Comparison of ENCODE assay signal across 9 cellular contexts in the genomic region with DNA sequence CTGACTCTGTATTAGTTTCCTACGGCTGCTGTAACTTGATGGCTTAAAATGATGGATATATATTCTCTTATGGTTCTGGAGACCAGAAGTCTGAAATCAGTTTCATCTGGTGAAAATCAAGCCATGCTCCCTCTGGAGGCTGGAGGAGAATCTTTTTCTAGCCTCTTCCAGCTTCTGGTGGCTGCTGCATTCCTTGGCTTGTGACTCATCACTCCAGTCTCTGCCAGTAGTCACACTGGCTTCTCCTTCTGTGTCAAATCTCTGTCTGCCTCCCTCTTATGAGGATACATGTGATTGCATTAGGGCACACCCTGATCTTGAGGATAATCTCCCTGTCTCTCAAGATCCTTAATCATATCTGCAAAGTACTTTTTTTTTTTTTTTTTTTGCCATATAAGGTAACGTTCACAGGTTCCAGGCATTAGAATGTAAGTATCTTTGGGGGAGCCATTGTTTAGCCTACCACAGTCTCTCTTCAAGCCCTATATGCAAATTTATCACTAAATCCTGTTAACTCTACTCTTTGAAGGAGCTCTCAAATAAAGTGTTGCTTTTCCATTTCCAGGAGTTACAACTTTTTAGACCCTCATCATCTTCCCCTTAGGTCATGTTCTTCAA. TPM values are rescaled to one million over a fixed set of nuclear protein-coding genes. Genes with fewer than 3 reads are reported as not detected.
DNase-seq lines count a peak whose midpoint lies in the region; ATAC-seq and TF ChIP-seq lines count a peak whose summit lies in the region.
"Had no signal": no experiment of that assay in that cellular context is flagged by ENCODE, and none has a peak within 500 bp of the region (broad histone marks: within the 10 kb centered on the region; RNA-seq: fewer than 3 reads in every experiment).

No MANE protein-coding gene starts in this region.

- no peaks in the 10 kb centered on the region for H3K4me1 ChIP-seq in colonic mucosa
- H3K4me1 ChIP-seq in osteoblast (ENCODE audit: insufficient read depth, low read length): peaks cover 5% of the 10 kb centered on the region

- no peak overlapping the region for H3K4me2 ChIP-seq in osteoblast (ENCODE audit: insufficient read depth, low read length)

- DNase-seq in ELR (ENCODE audit: low read depth) (peak; percentile 97), NCI-H2196 treated with DMSO at 0.1 percent for 48 hours (lab: John Stamatoyannopoulos, UW; ENCODE audit: unreplicated experiment) (peak; percentile 18), colonic mucosa (peak; percentile 24), osteoblast (ENCODE audit: insufficient read length, low spot score, missing footprints) (no peak), hippocampal formation (lab: John Stamatoyannopoulos, UW) (no peak)
- DNase-seq in activated naive CD4-positive, alpha-beta T cell treated with anti-CD3 and anti-CD28 coated beads for 36 hours: no peak
- DNase-seq: naive B cell had no signal

- H3K9me3 ChIP-seq in colonic mucosa (no peaks in the 10 kb centered on the region), osteoblast (ENCODE audit: low read depth, low read length) (no peaks in the 10 kb centered on the region)

- no peaks in the 10 kb centered on the region for H3K9me3 Mint-ChIP-seq in activated naive CD4-positive, alpha-beta T cell treated with anti-CD3 and anti-CD28 coated beads for 36 hours
- H3K9me3 Mint-ChIP-seq: naive B cell had no signal

- H2AFZ ChIP-seq in osteoblast (ENCODE audit: low read length): no peak overlapping the region

- H3K4me3 ChIP-seq in colonic mucosa (no peak overlapping the region), osteoblast (ENCODE audit: insufficient read depth, low read length) (no peak overlapping the region)

- CTCF ChIA-PET in activated naive CD4-positive, alpha-beta T cell treated with anti-CD3 and anti-CD28 coated beads for 36 hours (lab: Charles Lee): interaction anchor here (0.6 kb wide), 1 partner anchor 163 kb away, joined by 5 read pairs; no protein-coding TSS in a partner anchor

- TF ChIP-seq CTCF in colonic mucosa (IDR thresholded peaks at IDR 0.05) (no peak), osteoblast (IDR thresholded peaks at IDR 0.05; ENCODE audit: extremely low read depth, low read depth, low read length) (peak; percentile 72)

- H3K27me3 ChIP-seq in colonic mucosa (no peaks in the 10 kb centered on the region), osteoblast (ENCODE audit: insufficient read depth, low read length) (no peaks in the 10 kb centered on the region)

- peaks cover 8% of the 10 kb centered on the region for H3K36me3 Mint-ChIP-seq in activated naive CD4-positive, alpha-beta T cell treated with anti-CD3 and anti-CD28 coated beads for 36 hours (ENCODE audit: low read depth)

- no peaks in the 10 kb centered on the region for H3K27me3 Mint-ChIP-seq in activated naive CD4-positive, alpha-beta T cell treated with anti-CD3 and anti-CD28 coated beads for 36 hours (ENCODE audit: low read depth)
- H3K27me3 Mint-ChIP-seq: naive B cell had no signal

- no peaks in the 10 kb centered on the region for H3K79me2 ChIP-seq in osteoblast (ENCODE audit: insufficient read depth, low read length)

- no peak for ATAC-seq in HG02973 (IDR thresholded peaks at IDR 0.05; ENCODE audit: unreplicated experiment)
- ATAC-seq in GM18520 (IDR thresholded peaks at IDR 0.05; ENCODE audit: unreplicated experiment): no peak

- no peak overlapping the region for H3K4me3 Mint-ChIP-seq in activated naive CD4-positive, alpha-beta T cell treated with anti-CD3 and anti-CD28 coated beads for 36 hours
- H3K4me3 Mint-ChIP-seq: naive B cell had no signal

- H3K36me3 ChIP-seq in colonic mucosa (no peaks in the 10 kb centered on the region), osteoblast (ENCODE audit: insufficient read depth, low read length) (peaks cover 1% of the 10 kb centered on the region)

- H3K27ac ChIP-seq in colonic mucosa (no peak overlapping the region), osteoblast (ENCODE audit: low read depth, low read length) (no peak overlapping the region)

- no peaks in the 10 kb centered on the region for H4K20me1 ChIP-seq in osteoblast (ENCODE audit: insufficient read depth, low read length)

- H3K4me1 Mint-ChIP-seq in activated naive CD4-positive, alpha-beta T cell treated with anti-CD3 and anti-CD28 coated beads for 36 hours (ENCODE audit: low read depth): peaks cover 2% of the 10 kb centered on the region
- H3K4me1 Mint-ChIP-seq: naive B cell had no signal

- H3K27ac Mint-ChIP-seq in activated naive CD4-positive, alpha-beta T cell treated with anti-CD3 and anti-CD28 coated beads for 36 hours: no peak overlapping the region
- H3K27ac Mint-ChIP-seq: naive B cell had no signal

- no peak overlapping the region for H3K9ac ChIP-seq in colonic mucosa (ENCODE audit: low read depth in 2 of 2, low read length in 2 of 2)

- intact Hi-C loops in colonic mucosa (cut with DNase I): no loop called here
- intact Hi-C loops in activated naive CD4-positive, alpha-beta T cell treated with anti-CD3 and anti-CD28 coated beads for 36 hours (cut with micrococcal nuclease): no loop called here

RNA-seq across cellular contexts. Expression of gene DNAL1, which starts 17.8 kb away (rescaled TPM):
- 1 to 10 TPM; 8.1 to 8.3 TPM for total RNA-seq in colonic mucosa
- 8.5 and 9.0 TPM in 2 replicates for total RNA-seq in osteoblast
- total RNA-seq in activated naive CD4-positive, alpha-beta T cell treated with anti-CD3 and anti-CD28 coated beads for 36 hours: 1 to 10 TPM; 4.4 TPM

RNA-seq across cellular contexts. Expression of gene ACOT6, which starts 50.2 kb away (rescaled TPM):
- total RNA-seq in colonic mucosa: not detected
- total RNA-seq in osteoblast: not detected in 2 replicates
- not detected for total RNA-seq in activated naive CD4-positive, alpha-beta T cell treated with anti-CD3 and anti-CD28 coated beads for 36 hours

RNA-seq across cellular contexts. Expression of gene PNMA1, which starts 51.6 kb away (rescaled TPM):
- total RNA-seq in colonic mucosa (10 to 100 TPM; 13.4 to 28.3 TPM), osteoblast (40.1 and 40.2 TPM in 2 replicates)
- total RNA-seq in activated naive CD4-positive, alpha-beta T cell treated with anti-CD3 and anti-CD28 coated beads for 36 hours: 10 to 100 TPM; 18.5 to 19.2 TPM

Comparison
In these comparisons a context has a peak if more than half of its experiments do, and no peak if none do; other contexts are left out.
1. DNase-seq: peak in ELR (single experiment), NCI-H2196 treated with DMSO at 0.1 percent for 48 hours (single experiment) and colonic mucosa (single experiment); none in osteoblast (single experiment), activated naive CD4-positive, alpha-beta T cell treated with anti-CD3 and anti-CD28 coated beads for 36 hours (single experiment) and hippocampal formation (0 of 2).